In genomic region chr9:112174223-112174964, GRCh38 we compare ENCODE assay signal across 8 cellular contexts. TPM values are rescaled to one million over a fixed set of nuclear protein-coding genes. Genes with fewer than 3 reads are reported as not detected.
DNase-seq lines count a peak whose midpoint lies in the region; ATAC-seq and TF ChIP-seq lines count a peak whose summit lies in the region.

No MANE protein-coding gene starts in this region.

- ATAC-seq in HG03280 (IDR thresholded peaks at IDR 0.05; ENCODE audit: unreplicated experiment), result peak; percentile 82

- TF ChIP-seq POLR2A in esophagus squamous epithelium (IDR thresholded peaks at IDR 0.05), result no peak
- no peak for TF ChIP-seq POLR2A in suprapubic skin (IDR thresholded peaks at IDR 0.05)

- no peak for TF ChIP-seq CTCF in BJ (IDR thresholded peaks at IDR 0.05; ENCODE audit: insufficient read depth, low read depth, low read length)
- TF ChIP-seq CTCF in esophagus squamous epithelium (IDR thresholded peaks at IDR 0.05), result no peak
- TF ChIP-seq CTCF in nephron progenitor cell (IDR thresholded peaks at IDR 0.05), result no peak
- no peak for TF ChIP-seq CTCF in suprapubic skin (IDR thresholded peaks at IDR 0.05)

- 4 to 13% methylated on average over 13 to 17 of the region's 42 CpGs for WGBS in esophagus squamous epithelium, 2 donors
- 3% methylated on average over 40 of the region's 42 CpGs for WGBS in suprapubic skin

- POLR2A ChIA-PET in BJ (lab: Charles Lee), result interaction anchor here (0.6 to 0.7 kb wide), 3 partner anchors 20 to 528 kb away, joined by 3 to 8 read pairs (median 4); no protein-coding TSS in a partner anchor

- H3K4me1 Mint-ChIP-seq in nephron progenitor cell, result peaks cover 56% of the 10 kb centered on the region

- peak overlapping the region; percentile 84 for H3K4me3 Mint-ChIP-seq in nephron progenitor cell

- no peak overlapping the region for H3K27ac Mint-ChIP-seq in nephron progenitor cell

- H3K27ac ChIP-seq in esophagus squamous epithelium (peak overlapping the region; percentile 78 to 94 (median 90)), suprapubic skin (peak overlapping the region; percentile 62)

- TF ChIP-seq EP300 in suprapubic skin (IDR thresholded peaks at IDR 0.05), result no peak

- H3K4me3 ChIP-seq in BJ (ENCODE audit: low read depth, low read length) (peak overlapping the region; percentile 50), esophagus squamous epithelium (peak overlapping the region; percentile 50 to 82 (median 74)), suprapubic skin (peak overlapping the region; percentile 86)

- H3K27me3 ChIP-seq in BJ (ENCODE audit: control insufficient read depth, insufficient read depth, low read length) (no peaks in the 10 kb centered on the region), esophagus squamous epithelium (no peaks in the 10 kb centered on the region), suprapubic skin (no peaks in the 10 kb centered on the region)

- CTCF ChIA-PET in BJ (lab: Yijun Ruan, JAX), result no interaction called here

- H3K36me3 ChIP-seq in BJ (ENCODE audit: control insufficient read depth, insufficient read depth, low read length) (no peaks in the 10 kb centered on the region), esophagus squamous epithelium (no peaks in the 10 kb centered on the region), suprapubic skin (no peaks in the 10 kb centered on the region)

- H3K9me3 ChIP-seq in esophagus squamous epithelium (no peaks in the 10 kb centered on the region), suprapubic skin (no peaks in the 10 kb centered on the region)

- peaks cover 20 to 61% (median 35%) of the 10 kb centered on the region in 3 donors for H3K4me1 ChIP-seq in esophagus squamous epithelium
- peaks cover 28% of the 10 kb centered on the region for H3K4me1 ChIP-seq in suprapubic skin

- peaks cover 17% of the 10 kb centered on the region for H3K27me3 Mint-ChIP-seq in nephron progenitor cell (ENCODE audit: low read depth, poor library complexity)

- intact Hi-C loops in esophagus squamous epithelium (cut with DNase I), result no loop called here

- H3K36me3 Mint-ChIP-seq in nephron progenitor cell (ENCODE audit: low read depth), result peaks cover 23% of the 10 kb centered on the region

- H3K9me3 Mint-ChIP-seq in nephron progenitor cell, result no peaks in the 10 kb centered on the region

- no peak for DNase-seq in BJ (ENCODE audit: low read depth)
- peak; percentile 90 for DNase-seq in GM19238 (ENCODE audit: insufficient read length, low spot score)
- peak; percentile 89 to 91 for DNase-seq in NOMO-1 (lab: John Stamatoyannopoulos, UW; ENCODE audit: unreplicated experiment in 2 of 2)
- peak; percentile 55 for DNase-seq in activated T-cell treated with anti-CD3 and anti-CD28 coated beads for 1 hour (ENCODE audit: low read depth)
- no peak for DNase-seq in esophagus squamous epithelium (lab: John Stamatoyannopoulos, UW)
- peak; percentile 63 for DNase-seq in nephron progenitor cell
- DNase-seq in suprapubic skin (ENCODE audit: low spot score in 2 of 2), result peak in 1 of 2 donors; percentile 67

RNA-seq across cellular contexts. Expression of gene SUSD1, which starts 0.7 kb away (rescaled TPM):
- 16.3 and 17.5 TPM in 2 replicates for polyA plus RNA-seq in BJ (2011; rRNA removed)
- 12.1 and 13.2 TPM in 2 replicates for polyA minus RNA-seq in BJ (2011; rRNA and poly(A)+ RNA removed)
- total RNA-seq in esophagus squamous epithelium (1 to 10 TPM; 5.6 to 6.6 (median 6.5) TPM), suprapubic skin (1 to 10 TPM; 1.6 to 8.2 (median 4.4) TPM)

Comparison
In these comparisons a context has a peak if more than half of its experiments do, and no peak if none do; other contexts are left out.
1. DNase-seq: peak in GM19238 (single experiment), NOMO-1 (2 of 2), activated T-cell treated with anti-CD3 and anti-CD28 coated beads for 1 hour (single experiment) and nephron progenitor cell (single experiment); none in BJ (single experiment) and esophagus squamous epithelium (single experiment).
2. Peak in every context shown above with its lines, with median percentiles within 50 percentile points of each other: H3K4me3 ChIP-seq.